In the genomic region with DNA sequence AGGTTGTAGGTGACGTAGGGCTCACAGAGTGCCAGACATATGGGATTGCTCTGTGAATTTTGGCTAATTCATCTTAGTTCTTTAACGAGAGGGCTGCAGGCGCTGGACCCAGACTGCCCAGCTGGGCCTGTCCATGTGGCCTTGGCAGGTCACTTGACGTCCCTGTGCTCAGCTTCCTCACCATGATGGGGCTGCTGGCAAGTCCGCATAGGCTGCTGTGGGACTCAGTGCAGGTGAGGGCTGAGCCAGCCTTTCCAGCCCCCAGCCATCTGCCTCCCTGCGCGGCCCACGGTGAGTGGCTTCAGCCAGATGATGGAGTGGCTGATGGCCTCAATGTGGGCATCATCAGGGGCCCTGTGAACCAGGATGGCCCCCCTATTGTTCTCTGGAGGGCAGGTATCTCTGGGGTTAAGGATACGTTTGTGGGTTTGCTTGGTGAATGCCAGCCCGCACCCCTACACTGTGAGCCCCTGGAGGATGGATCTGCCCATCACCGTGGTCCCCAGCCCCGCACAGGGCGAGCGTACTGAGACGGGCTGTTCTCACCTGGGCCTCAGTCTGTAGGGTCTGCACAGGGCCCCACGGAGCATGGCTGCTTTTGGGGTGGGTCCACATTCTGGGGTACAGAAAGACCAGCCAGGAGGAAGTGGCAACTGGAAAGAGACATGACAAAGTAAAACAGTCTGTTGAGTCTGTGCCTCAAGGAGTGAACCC, we compare ENCODE assay signal across 14 cellular contexts. TPM values are rescaled to one million over a fixed set of nuclear protein-coding genes. Genes with fewer than 3 reads are reported as not detected.
DNase-seq lines count a peak whose midpoint lies in the region; ATAC-seq, FAIRE-seq and TF ChIP-seq lines count a peak whose summit lies in the region.
"Had no signal": no experiment of that assay in that cellular context is flagged by ENCODE, and none has a peak within 500 bp of the region (broad histone marks: within the 10 kb centered on the region; RNA-seq: fewer than 3 reads in every experiment).

No MANE protein-coding gene starts in this region.

- TF ChIP-seq CTCF in psoas muscle (IDR thresholded peaks at IDR 0.05) = no peak

- no peaks in the 10 kb centered on the region for H3K36me3 ChIP-seq in CD4-positive, alpha-beta memory T cell (ENCODE audit: insufficient read depth, low read length)
- H3K36me3 ChIP-seq in psoas muscle (ENCODE audit: insufficient read depth in 1 of 2, low read depth in 1 of 2) = no peaks in the 10 kb centered on the region

- H3K27ac ChIP-seq in CD4-positive, alpha-beta memory T cell (ENCODE audit: low read depth, low read length) = no peak overlapping the region
- H3K27ac ChIP-seq in epithelial cell of prostate = peak overlapping the region; percentile 62
- peak overlapping the region; percentile 98 for H3K27ac ChIP-seq in psoas muscle
- H3K27ac ChIP-seq: SJSA1 had no signal

- no peak for ATAC-seq in psoas muscle
- ATAC-seq in GM18505 (IDR thresholded peaks at IDR 0.05; ENCODE audit: unreplicated experiment) = no peak
- ATAC-seq in GM21526 (IDR thresholded peaks at IDR 0.05; ENCODE audit: low FRiP score, unreplicated experiment) = no peak
- ATAC-seq: esophagus mucosa had no signal

- peak overlapping the region; percentile 44 to 95 (median 91) for H3K27ac Mint-ChIP-seq in CD4-positive, alpha-beta memory T cell
- peak overlapping the region; percentile 35 for H3K27ac Mint-ChIP-seq in activated CD4-positive, alpha-beta memory T cell treated with anti-CD3 and anti-CD28 coated beads for 36 hours
- H3K27ac Mint-ChIP-seq: memory B cell had no signal

- peaks cover 3 to 13% (median 10%) of the 10 kb centered on the region in 8 donors for H3K9me3 Mint-ChIP-seq in CD4-positive, alpha-beta memory T cell
- peaks cover 12% of the 10 kb centered on the region for H3K9me3 Mint-ChIP-seq in activated CD4-positive, alpha-beta memory T cell treated with anti-CD3 and anti-CD28 coated beads for 36 hours
- H3K9me3 Mint-ChIP-seq: memory B cell had no signal

- H3K4me1 Mint-ChIP-seq in CD4-positive, alpha-beta memory T cell = peaks cover 35 to 79% (median 61%) of the 10 kb centered on the region in 4 donors
- peaks cover 61% of the 10 kb centered on the region for H3K4me1 Mint-ChIP-seq in activated CD4-positive, alpha-beta memory T cell treated with anti-CD3 and anti-CD28 coated beads for 36 hours (ENCODE audit: low read depth)

- CTCF ChIA-PET in CD4-positive, alpha-beta memory T cell (lab: Charles Lee; ENCODE audit: partially characterized antibody) = interaction anchor here (0.6 to 4.0 kb wide), 3 partner anchors 9 to 454 kb away, joined by 3 to 26 read pairs (median 3); a partner anchor contains a TSS
- CTCF ChIA-PET in activated CD4-positive, alpha-beta memory T cell treated with anti-CD3 and anti-CD28 coated beads for 36 hours (lab: Charles Lee) = interaction anchor here (2.4 to 5.6 kb wide), 2 partner anchors 9 to 97 kb away, joined by 6 to 39 read pairs; no protein-coding TSS in a partner anchor

- FAIRE-seq in frontal cortex (lab: Jason Lieb, UNC) = no peak
- FAIRE-seq: H54 had no signal

- POLR2A ChIA-PET in CD4-positive, alpha-beta memory T cell (lab: Charles Lee; ENCODE audit: partially characterized antibody) = interaction anchor here (1.8 to 6.6 kb wide), 5 partner anchors 7 to 96 kb away, joined by 4 to 65 read pairs (median 13); a partner anchor contains a TSS
- POLR2A ChIA-PET in activated CD4-positive, alpha-beta memory T cell treated with anti-CD3 and anti-CD28 coated beads for 36 hours (lab: Charles Lee) = no interaction called here

- intact Hi-C loops in CD4-positive, alpha-beta memory T cell (cut with micrococcal nuclease) = loop anchor here (5.0 to 10.0 kb wide), 2 partner anchors 97 to 1065 kb away; no protein-coding TSS in a partner anchor
- intact Hi-C loops in activated CD4-positive, alpha-beta memory T cell treated with anti-CD3 and anti-CD28 coated beads for 36 hours (cut with micrococcal nuclease) = loop anchor here (5.0 to 10.0 kb wide), 5 partner anchors 132 to 468 kb away; a partner anchor contains a TSS
- intact Hi-C loops in psoas muscle (cut with DNase I) = loop anchor here in 1 of 2 donors (10.0 kb wide), 2 partner anchors 95 to 355 kb away; a partner anchor contains a TSS

- H3K4me3 ChIP-seq in CD4-positive, alpha-beta memory T cell (ENCODE audit: low read length in 2 of 2) = no peak overlapping the region
- H3K4me3 ChIP-seq in psoas muscle = no peak overlapping the region
- H3K4me3 ChIP-seq: SJSA1 had no signal

- H3K36me3 Mint-ChIP-seq in CD4-positive, alpha-beta memory T cell = peaks cover 19 to 25% of the 10 kb centered on the region in 2 donors
- peaks cover 23% of the 10 kb centered on the region for H3K36me3 Mint-ChIP-seq in activated CD4-positive, alpha-beta memory T cell treated with anti-CD3 and anti-CD28 coated beads for 36 hours

- H3K27me3 Mint-ChIP-seq in CD4-positive, alpha-beta memory T cell = no peaks in the 10 kb centered on the region
- no peaks in the 10 kb centered on the region for H3K27me3 Mint-ChIP-seq in activated CD4-positive, alpha-beta memory T cell treated with anti-CD3 and anti-CD28 coated beads for 36 hours
- H3K27me3 Mint-ChIP-seq: memory B cell had no signal

- TF ChIP-seq POLR2A in GM18505 (IDR thresholded peaks at IDR 0.05; ENCODE audit: borderline replicate concordance, extremely low read depth, insufficient read depth, insufficient read length) = no peak

- WGBS in psoas muscle, 3 donors = 83 to 93% (median 84%) methylated on average over 14 to 16 of the region's 16 CpGs

- no peaks in the 10 kb centered on the region for H3K27me3 ChIP-seq in CD4-positive, alpha-beta memory T cell (ENCODE audit: insufficient read depth, low read length)
- no peaks in the 10 kb centered on the region for H3K27me3 ChIP-seq in psoas muscle (ENCODE audit: insufficient read depth in 3 of 3, low read length in 2 of 3)
- H3K27me3 ChIP-seq: SJSA1 had no signal

- no peaks in the 10 kb centered on the region for H3K9me3 ChIP-seq in CD4-positive, alpha-beta memory T cell (ENCODE audit: control insufficient read depth in 1 of 2, low read length in 2 of 2)
- H3K9me3 ChIP-seq in psoas muscle = peaks cover 9% of the 10 kb centered on the region

- no peak for DNase-seq in CD4-positive, alpha-beta memory T cell
- DNase-seq in activated CD4-positive, alpha-beta memory T cell treated with anti-CD3 and anti-CD28 coated beads for 36 hours = no peak
- no peak for DNase-seq in epithelial cell of prostate (ENCODE audit: low read depth, low spot score)
- peak in 1 of 2 donors; percentile 49 for DNase-seq in psoas muscle
- DNase-seq in frontal cortex (ENCODE audit: low spot score in 2 of 2) = no peak
- no peak for DNase-seq in NCI-H82 (lab: John Stamatoyannopoulos, UW)
- DNase-seq: DMS79; stimulated activated CD4-positive, alpha-beta T cell treated with anti-CD3 and anti-CD28 coated beads, Interleukin-2, amount 100 ng/mL, for 24 hours had no signal

- peaks cover 62% of the 10 kb centered on the region for H3K4me1 ChIP-seq in CD4-positive, alpha-beta memory T cell (ENCODE audit: insufficient read depth, low read length)
- peaks cover 32% of the 10 kb centered on the region for H3K4me1 ChIP-seq in psoas muscle

- peak overlapping the region; percentile 32 to 92 (median 72) for H3K4me3 Mint-ChIP-seq in CD4-positive, alpha-beta memory T cell
- peak overlapping the region; percentile 88 for H3K4me3 Mint-ChIP-seq in activated CD4-positive, alpha-beta memory T cell treated with anti-CD3 and anti-CD28 coated beads for 36 hours
- H3K4me3 Mint-ChIP-seq: memory B cell had no signal

RNA-seq across cellular contexts. Expression of a gene that starts 3.7 kb away (rescaled TPM):
- total RNA-seq in CD4-positive, alpha-beta memory T cell = 10 to 100 TPM; 57.8 to 64.2 TPM
- polyA plus RNA-seq in CD4-positive, alpha-beta memory T cell = 10 to 100 TPM; 65.6 to 88.7 TPM
- total RNA-seq in activated CD4-positive, alpha-beta memory T cell treated with anti-CD3 and anti-CD28 coated beads for 36 hours = 10 to 100 TPM; 77.9 to 80.0 TPM
- 10 to 100 TPM; 27.9 to 46.7 (median 38.2) TPM for total RNA-seq in psoas muscle
- 10 to 100 TPM; 62.1 to 86.3 (median 66.1) TPM for polyA plus RNA-seq in psoas muscle
- total RNA-seq in frontal cortex = 14.3 TPM

RNA-seq across cellular contexts. Expression of a gene that starts 34.3 kb away (rescaled TPM):
- total RNA-seq in CD4-positive, alpha-beta memory T cell = 10 to 100 TPM; 31.1 to 31.3 TPM
- 10 to 100 TPM; 75.7 to 92.4 TPM for polyA plus RNA-seq in CD4-positive, alpha-beta memory T cell
- total RNA-seq in activated CD4-positive, alpha-beta memory T cell treated with anti-CD3 and anti-CD28 coated beads for 36 hours = 10 to 100 TPM; 77.9 to 82.0 TPM
- total RNA-seq in psoas muscle (10 to 100 TPM; 17.8 to 24.8 (median 21.2) TPM), frontal cortex (2.9 TPM)
- 10 to 100 TPM; 19.2 to 40.1 (median 22.8) TPM for polyA plus RNA-seq in psoas muscle

RNA-seq across cellular contexts. Expression of a gene that starts 41.2 kb away (rescaled TPM):
- 10 to 100 TPM; 58.3 to 63.7 TPM for total RNA-seq in CD4-positive, alpha-beta memory T cell
- 100 to 1,000 TPM; 149 to 199 TPM for polyA plus RNA-seq in CD4-positive, alpha-beta memory T cell
- total RNA-seq in activated CD4-positive, alpha-beta memory T cell treated with anti-CD3 and anti-CD28 coated beads for 36 hours = 10 to 100 TPM; 67.0 to 72.8 TPM
- under 1 TPM in 2 of 4 donors, not detected in 2; 0.34 to 0.54 TPM for total RNA-seq in psoas muscle
- polyA plus RNA-seq in psoas muscle = under 1 TPM; 0.13 to 0.65 (median 0.31) TPM
- 0.41 TPM for total RNA-seq in frontal cortex
- total RNA-seq: SJSA1 had no signal

Comparison
In these comparisons a context has a peak if more than half of its experiments do, and no peak if none do; other contexts are left out.
1. RNA of a gene that starts 41.2 kb away (total RNA-seq): 67.0 to 72.8 TPM in activated CD4-positive, alpha-beta memory T cell treated with anti-CD3 and anti-CD28 coated beads for 36 hours and 58.3 to 63.7 TPM in CD4-positive, alpha-beta memory T cell; 0.41 TPM in frontal cortex (single experiment) and 0.34 to 0.54 TPM in psoas muscle; every median in the first group is over 10 times any median in the second.